ENCODE assay signal across 11 cellular contexts in the genomic region with DNA sequence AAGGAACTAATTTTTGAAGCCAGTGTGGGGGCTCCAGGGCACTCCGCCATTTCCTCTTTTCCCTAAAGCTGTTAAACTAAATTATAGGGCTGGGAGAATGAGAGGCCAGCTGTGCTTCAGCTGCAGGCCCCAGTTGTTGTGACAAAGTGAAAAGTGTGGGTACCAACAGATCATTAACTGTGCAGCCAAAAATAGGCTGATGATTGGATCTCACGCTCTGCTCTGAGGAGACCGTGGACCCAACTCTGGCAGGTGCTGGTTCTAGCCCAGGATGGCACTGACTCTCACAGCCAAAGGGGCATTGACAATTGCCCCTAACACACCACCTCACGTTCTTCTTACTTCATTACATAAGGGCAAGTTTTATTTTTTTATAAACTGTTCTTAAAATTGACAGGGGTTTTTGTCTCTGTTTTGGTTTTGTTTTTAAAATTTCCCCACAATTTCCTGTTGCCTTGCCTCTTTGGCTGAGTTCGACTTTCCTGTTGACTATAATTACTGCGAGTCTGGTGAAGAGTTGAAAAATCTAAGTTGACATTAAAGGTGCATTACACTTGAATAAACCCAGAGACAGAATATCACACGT.
DNase-seq lines count a peak whose midpoint lies in the region; ATAC-seq and TF ChIP-seq lines count a peak whose summit lies in the region.
"Had no signal": no experiment of that assay in that cellular context is flagged by ENCODE, and none has a peak within 500 bp of the region (broad histone marks: within the 10 kb centered on the region; RNA-seq: fewer than 3 reads in every experiment).

No MANE protein-coding gene starts in this region.

- DNase-seq in NCI-H1105 treated with DMSO at 0.1 percent for 48 hours (lab: John Stamatoyannopoulos, UW) (peak; percentile 16), NCI-H1105 (lab: John Stamatoyannopoulos, UW) (no peak), NCI-H2081 (lab: John Stamatoyannopoulos, UW) (peak; percentile 77 to 89), foreskin fibroblast (no peak), DMS53 treated with DMSO at 0.1 percent for 48 hours (lab: John Stamatoyannopoulos, UW; ENCODE audit: unreplicated experiment) (no peak)
- DNase-seq in stimulated activated CD4-positive, alpha-beta T cell treated with anti-CD3 and anti-CD28 coated beads, Interleukin-4, amount 100 ng/mL, for 24 hours: no peak

- H3K27ac ChIP-seq in skin epidermis: peak overlapping the region in 13 of 21 experiments; percentile 3 to 94 (median 65)
- H3K27ac ChIP-seq: 22Rv1, neural progenitor cell, suprapubic skin had no signal

- no peak for TF ChIP-seq CTCF in foreskin fibroblast (IDR thresholded peaks at IDR 0.05; ENCODE audit: low read depth, low read length)

- ATAC-seq in HG02610 (IDR thresholded peaks at IDR 0.05; ENCODE audit: unreplicated experiment): peak; percentile 63

- H3K4me3 ChIP-seq in skin epidermis (no peak overlapping the region), foreskin fibroblast (ENCODE audit: low read depth in 1 of 2, low read length in 2 of 2) (no peak overlapping the region)
- H3K4me3 ChIP-seq: neural progenitor cell, suprapubic skin had no signal

Comparison
In these comparisons a context has a peak if more than half of its experiments do, and no peak if none do; other contexts are left out.
1. DNase-seq: peak in NCI-H1105 treated with DMSO at 0.1 percent for 48 hours (single experiment) and NCI-H2081 (2 of 2); none in NCI-H1105 (single experiment), stimulated activated CD4-positive, alpha-beta T cell treated with anti-CD3 and anti-CD28 coated beads, Interleukin-4, amount 100 ng/mL, for 24 hours (single experiment), foreskin fibroblast (0 of 2) and DMS53 treated with DMSO at 0.1 percent for 48 hours (single experiment).